ENCODE assay signal across 17 cellular contexts in the genomic region with DNA sequence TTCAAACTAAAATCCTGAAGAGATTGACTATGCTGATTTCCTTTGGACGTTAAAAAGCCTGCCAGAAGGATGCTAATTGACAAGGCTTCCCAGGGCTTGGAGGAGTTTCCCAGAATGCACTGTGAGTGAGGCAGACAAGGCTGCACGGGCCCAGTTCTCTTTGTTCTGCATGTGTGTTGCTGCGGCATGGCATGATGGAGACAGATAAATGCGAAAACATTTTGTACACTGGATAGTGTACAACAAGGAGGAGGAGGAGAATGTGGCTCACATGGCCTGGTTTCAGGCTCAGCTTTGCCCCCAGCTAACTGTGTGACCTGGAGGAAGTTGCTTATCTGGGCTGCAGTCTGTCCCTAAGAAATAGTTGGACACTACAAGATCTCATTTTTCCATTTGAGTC.
"Had no signal": no experiment of that assay in that cellular context is flagged by ENCODE, and none has a peak within 500 bp of the region (broad histone marks: within the 10 kb centered on the region; RNA-seq: fewer than 3 reads in every experiment).

No MANE protein-coding gene starts in this region.

- H3K4me3 ChIP-seq: ascending aorta, colonic mucosa, gastroesophageal sphincter, sigmoid colon, upper lobe of left lung had no signal

- H3K4me1 ChIP-seq: ascending aorta, colonic mucosa, gastroesophageal sphincter, sigmoid colon had no signal

- H3K27ac ChIP-seq: ascending aorta, colonic mucosa, gastroesophageal sphincter, neutrophil, sigmoid colon, upper lobe of left lung had no signal

- H3K27me3 ChIP-seq: ascending aorta, colonic mucosa, gastroesophageal sphincter, neutrophil, sigmoid colon, upper lobe of left lung had no signal

- H3K36me3 ChIP-seq: ascending aorta, colonic mucosa, gastroesophageal sphincter, neutrophil, sigmoid colon, upper lobe of left lung had no signal

- DNase-seq: activated B cell treated with CpG ODN at 0.5 μM for 24 hours; activated CD4-positive, alpha-beta T cell treated with anti-CD3 and anti-CD28 coated beads, Interleukin-2, amount 10 ng/mL, durations not matched to agents 7 days and 5 days; activated CD8-positive, alpha-beta memory T cell treated with anti-CD3 and anti-CD28 coated beads for 24 hours; activated naive CD4-positive, alpha-beta T cell treated with Interleukin-2 at 50 U/mL for 16 hours; activated naive CD8-positive, alpha-beta T cell treated with anti-CD3 and anti-CD28 coated beads, Interleukin-2, amount 50 U/mL, for 24 hours; colonic mucosa; effector memory CD4-positive, alpha-beta T cell; kidney; posterior cingulate gyrus; sigmoid colon; stimulated activated CD4-positive, alpha-beta T cell treated with anti-CD3 and anti-CD28 coated beads, Interleukin-12 subunit alpha, Interleukin-12 subunit beta, amount 100 ng/mL, for 4 hours; stimulated activated naive CD4-positive, alpha-beta T cell; T1000 had no signal

- H3K9me3 ChIP-seq: ascending aorta, colonic mucosa, gastroesophageal sphincter, neutrophil, sigmoid colon, upper lobe of left lung had no signal

- ATAC-seq: activated naive CD8-positive, alpha-beta T cell treated with anti-CD3 and anti-CD28 coated beads, Interleukin-2, amount 50 U/mL, for 24 hours had no signal
